Comparison of ENCODE assay signal across 19 cellular contexts in genomic region chr20:11867286-11867921, GRCh38. TPM values are rescaled to one million over a fixed set of nuclear protein-coding genes. Genes with fewer than 3 reads are reported as not detected.
DNase-seq lines count a peak whose midpoint lies in the region; ATAC-seq, FAIRE-seq and TF ChIP-seq lines count a peak whose summit lies in the region.
"Had no signal": no experiment of that assay in that cellular context is flagged by ENCODE, and none has a peak within 500 bp of the region (broad histone marks: within the 10 kb centered on the region; RNA-seq: fewer than 3 reads in every experiment).

No MANE protein-coding gene starts in this region.

- H3K4me3 ChIP-seq in HepG2 (replicated peaks in 1 of 3; ENCODE audit: insufficient read depth in 1 of 3, low read depth in 2 of 3, low read length in 3 of 3), result no peak overlapping the region
- no peak overlapping the region for H3K4me3 ChIP-seq in right lobe of liver
- no peak overlapping the region for H3K4me3 ChIP-seq in epithelial cell of esophagus (ENCODE audit: low read length)
- H3K4me3 ChIP-seq in adrenal gland, result no peak overlapping the region
- H3K4me3 ChIP-seq in brain microvascular endothelial cell (ENCODE audit: low read depth, low read length), result no peak overlapping the region

- no peak for TF ChIP-seq EP300 in HepG2 (IDR thresholded peaks at IDR 0.05; ENCODE audit: low read depth in 2 of 2, low read length in 2 of 2)
- no peak for TF ChIP-seq EP300 in HepG2 (CRISPR knock-in tag; IDR thresholded peaks at IDR 0.05; ENCODE audit: borderline replicate concordance)

- H3K4me2 ChIP-seq in HepG2 (ENCODE audit: low read depth, low read length), result no peak overlapping the region

- H3K9ac ChIP-seq in HepG2 (ENCODE audit: insufficient read depth, low read depth, low read length), result no peak overlapping the region

- 21% methylated on average over 6 of the region's 6 CpGs for WGBS in HepG2 (ENCODE audit: low lambda C conversion rate)
- 61% methylated on average over 6 of the region's 6 CpGs for WGBS in right lobe of liver (ENCODE audit: insufficient coverage, low coverage, low lambda C conversion rate, missing lambda C conversion rate)
- WGBS in adrenal gland, 4 donors, result 72 to 80% (median 78%) methylated on average over 6 of the region's 6 CpGs

- FAIRE-seq in HepG2 (lab: Jason Lieb, UNC), result no peak

- H3K9me3 ChIP-seq in HepG2 (ENCODE audit: low read length) (no peaks in the 10 kb centered on the region), right lobe of liver (no peaks in the 10 kb centered on the region), adrenal gland (replicated peaks in 1 of 3) (no peaks in the 10 kb centered on the region)

- no peaks in the 10 kb centered on the region for H3K36me3 ChIP-seq in HepG2 (replicated peaks in 1 of 2; ENCODE audit: control insufficient read depth in 1 of 2, insufficient read depth in 2 of 2, low read length in 2 of 2)
- H3K36me3 ChIP-seq in right lobe of liver, result no peaks in the 10 kb centered on the region
- no peaks in the 10 kb centered on the region for H3K36me3 ChIP-seq in adrenal gland (replicated peaks in 1 of 2)
- H3K36me3 ChIP-seq in brain microvascular endothelial cell (replicated peaks), result no peaks in the 10 kb centered on the region

- in situ Hi-C loops in HepG2 (cut with HindIII; ENCODE audit: extremely low pct_ligation_motif_present, low pct_unique_long_range_greater_than_20kb) (no loop called here), brain microvascular endothelial cell (cut with HindIII; ENCODE audit: low pct_ligation_motif_present, low sequenced_read_pairs) (no loop called here)

- TF ChIP-seq CTCF in HepG2 (CRISPR knock-in tag; IDR thresholded peaks at IDR 0.05), result no peak
- no peak for TF ChIP-seq CTCF in right lobe of liver (IDR thresholded peaks at IDR 0.05)
- TF ChIP-seq CTCF in epithelial cell of esophagus (IDR thresholded peaks at IDR 0.05; ENCODE audit: insufficient read depth, low read depth, low read length, missing control alignments), result no peak
- no peak for TF ChIP-seq CTCF in adrenal gland (IDR thresholded peaks at IDR 0.05)
- TF ChIP-seq CTCF in brain microvascular endothelial cell (IDR thresholded peaks at IDR 0.05; ENCODE audit: low read depth, low read length, missing control alignments), result no peak

- CTCF ChIA-PET in HepG2 (lab: Yijun Ruan, JAX; ENCODE audit: low intra/inter-chr PET ratio, low total read pairs), result no interaction called here

- DNase-seq in HepG2 (ENCODE audit: low spot score) (no peak), right lobe of liver (no peak), M059J (ENCODE audit: low read depth) (peak; percentile 16), epithelial cell of esophagus (ENCODE audit: low read depth) (peak; percentile 50), adrenal gland (no peak), brain microvascular endothelial cell (no peak), HuH-7.5 (ENCODE audit: low spot score) (no peak), globus pallidus (ENCODE audit: low spot score) (no peak)
- DNase-seq: COR-L47, DMS153, Karpas-422, NCI-H1417 treated with DMSO at 0.1 percent for 48 hours, NCI-H1930, NCI-H2171, NCI-H446, NCI-H69, SIG-M5 had no signal

- ATAC-seq in HepG2, result no peak
- ATAC-seq in right lobe of liver, result no peak
- ATAC-seq: HCT116 had no signal

- H3K4me1 ChIP-seq in HepG2 (ENCODE audit: insufficient read depth, low read length) (no peaks in the 10 kb centered on the region), right lobe of liver (no peaks in the 10 kb centered on the region), adrenal gland (replicated peaks in 1 of 2) (no peaks in the 10 kb centered on the region)

- no peaks in the 10 kb centered on the region for H4K20me1 ChIP-seq in HepG2 (ENCODE audit: insufficient read depth, low read length)

- H3K27me3 ChIP-seq in HepG2 (ENCODE audit: control insufficient read depth in 1 of 2, insufficient read depth in 2 of 2, low read length in 2 of 2) (no peaks in the 10 kb centered on the region), right lobe of liver (no peaks in the 10 kb centered on the region), adrenal gland (no peaks in the 10 kb centered on the region), brain microvascular endothelial cell (replicated peaks) (no peaks in the 10 kb centered on the region)

- BruUV-seq in HepG2 (replicated peaks; lab: Mats Ljungman, UMichigan), result no TSS peak

- H3K79me2 ChIP-seq in HepG2 (ENCODE audit: insufficient read depth, low read length), result no peaks in the 10 kb centered on the region

- no peak for TF ChIP-seq RAD21 in HepG2 (CRISPR knock-in tag; IDR thresholded peaks at IDR 0.05)

- H2AFZ ChIP-seq in HepG2 (ENCODE audit: low read length), result no peak overlapping the region

- TF ChIP-seq POLR2A in HepG2 (IDR thresholded peaks at IDR 0.05; ENCODE audit: insufficient read depth in 1 of 2, low read depth in 2 of 2, low read length in 2 of 2) (no peak), right lobe of liver (IDR thresholded peaks at IDR 0.05) (no peak), adrenal gland (IDR thresholded peaks at IDR 0.05) (no peak)

- POLR2A ChIA-PET in HepG2 (lab: Yijun Ruan, JAX), result no interaction called here

- no peak overlapping the region for H3K27ac ChIP-seq in HepG2 (ENCODE audit: extremely low read length, insufficient read depth, low read length)
- H3K27ac ChIP-seq in right lobe of liver, result no peak overlapping the region
- H3K27ac ChIP-seq in adrenal gland, result no peak overlapping the region
- H3K27ac ChIP-seq in brain microvascular endothelial cell, result no peak overlapping the region
- H3K27ac ChIP-seq: C4-2B had no signal

- intact Hi-C loops in HepG2 (cut with micrococcal nuclease; ENCODE audit: unreplicated experiment), result no loop called here
- intact Hi-C loops in right lobe of liver (cut with DNase I), result no loop called here
- intact Hi-C loops in adrenal gland (cut with DNase I), result no loop called here

TF ChIP-seq in HepG2, 621 proteins besides CTCF, POLR2A, EP300 and RAD21:
- TF ChIP-seq MAFK (conservative IDR thresholded peaks at IDR 0.05 in 1 of 2, IDR thresholded peaks at IDR 0.05 in 1 of 2; ENCODE audit: low read length in 2 of 2) (peak; percentile 96 to 98), MAFG (CRISPR knock-in tag; IDR thresholded peaks at IDR 0.05) (no peak), XBP1 (CRISPR knock-in tag; IDR thresholded peaks at IDR 0.05) (no peak), ZGPAT (CRISPR knock-in tag; IDR thresholded peaks at IDR 0.05) (no peak), HDAC1 (CRISPR knock-in tag; IDR thresholded peaks at IDR 0.05) (no peak), SOX5 (CRISPR knock-in tag; IDR thresholded peaks at IDR 0.05; ENCODE audit: borderline replicate concordance) (no peak), MAFF (IDR thresholded peaks at IDR 0.05; ENCODE audit: low read depth, low read length) (peak; percentile 97), ZNF709 (CRISPR knock-in tag; IDR thresholded peaks at IDR 0.05) (no peak), HNRNPK (IDR thresholded peaks at IDR 0.05; ENCODE audit: low read depth, low read length, poor library complexity, severe bottlenecking) (no peak), REPIN1 (CRISPR knock-in tag; IDR thresholded peaks at IDR 0.05; ENCODE audit: borderline replicate concordance, low read depth) (no peak)

RNA-seq across cellular contexts. Expression of gene BTBD3, which starts 50.3 kb away (rescaled TPM):
- 32.2 and 48.7 TPM in 2 replicates for total RNA-seq in HepG2 (2016; rRNA removed; fragmentation: Illumina TruSeq; extraction: Trizol)
- total RNA-seq in HepG2 (2016; cell fraction: cytosol; rRNA removed; fragmentation: Illumina TruSeq; extraction: Trizol; ENCODE audit: low read depth), result 7.9 and 10.0 TPM in 2 replicates
- 31.9 and 48.3 TPM in 2 replicates for total RNA-seq in HepG2 (2016; cell fraction: insoluble cytoplasmic fraction; rRNA removed; fragmentation: Illumina TruSeq; extraction: Trizol)
- 29.9 and 30.3 TPM in 2 replicates for total RNA-seq in HepG2 (2016; cell fraction: membrane; rRNA removed; fragmentation: Illumina TruSeq; extraction: Trizol)
- 45.4 and 45.9 TPM in 2 replicates for total RNA-seq in HepG2 (2016; cell fraction: nucleus; rRNA removed; fragmentation: Illumina TruSeq; extraction: Trizol)
- 35.2 and 41.8 TPM in 2 replicates for polyA plus RNA-seq in HepG2 (2011; rRNA removed)
- polyA plus RNA-seq in HepG2 (2011; cell fraction: cytosol; rRNA removed), result 29.3 and 34.4 TPM in 2 replicates
- polyA plus RNA-seq in HepG2 (2011; cell fraction: nucleus; rRNA removed), result 44.3 and 48.4 TPM in 2 replicates
- 22.4 and 25.6 TPM in 2 replicates for polyA plus RNA-seq in HepG2 (2012)
- 1.9 and 2.4 TPM in 2 replicates for polyA plus RNA-seq in HepG2 (2016; cell fraction: cytosol; fragmentation: Illumina TruSeq; extraction: Trizol; ENCODE audit: low read depth)
- polyA plus RNA-seq in HepG2 (2016; cell fraction: insoluble cytoplasmic fraction; fragmentation: Illumina TruSeq; extraction: Trizol; ENCODE audit: low read depth), result 35.0 and 37.4 TPM in 2 replicates
- 14.1 and 14.7 TPM in 2 replicates for polyA plus RNA-seq in HepG2 (2016; cell fraction: membrane; fragmentation: Illumina TruSeq; extraction: Trizol; ENCODE audit: low read depth)
- 46.5 and 48.4 TPM in 2 replicates for polyA plus RNA-seq in HepG2 (2016; cell fraction: nucleus; fragmentation: Illumina TruSeq; extraction: Trizol; ENCODE audit: insufficient read depth, low read depth)
- 122 and 306 TPM in 2 replicates for polyA minus RNA-seq in HepG2 (2011; rRNA and poly(A)+ RNA removed; ENCODE audit: low replicate concordance)
- polyA minus RNA-seq in HepG2 (2011; cell fraction: cytosol; rRNA and poly(A)+ RNA removed), result 33.3 and 38.3 TPM in 2 replicates
- polyA minus RNA-seq in HepG2 (2011; cell fraction: nucleus; rRNA and poly(A)+ RNA removed), result 160 and 161 TPM in 2 replicates
- total RNA-seq in right lobe of liver, result 10 to 100 TPM in 1 of 6 experiments, 1 to 10 TPM in 5; 7.3 to 11.1 (median 8.6) TPM
- total RNA-seq in M059J (2014; rRNA removed; shearing (Covaris generic)), result 48.1 and 67.1 TPM in 2 replicates
- 10 to 100 TPM; 32.1 to 75.7 (median 50.0) TPM for total RNA-seq in adrenal gland
- 10 to 100 TPM; 18.2 to 50.7 (median 18.5) TPM for polyA plus RNA-seq in adrenal gland

Comparison
In these comparisons a context has a peak if more than half of its experiments do, and no peak if none do; other contexts are left out.
1. DNase-seq: peak in M059J (single experiment) and epithelial cell of esophagus (single experiment); none in HepG2 (single experiment), right lobe of liver (0 of 3), adrenal gland (0 of 7), brain microvascular endothelial cell (single experiment), HuH-7.5 (single experiment) and globus pallidus (single experiment).